ENCODE assay signal across 17 cellular contexts in genomic region chr22:19737846-19738663, GRCh38. TPM values are rescaled to one million over a fixed set of nuclear protein-coding genes. Genes with fewer than 3 reads are reported as not detected.
DNase-seq lines count a peak whose midpoint lies in the region; ATAC-seq and TF ChIP-seq lines count a peak whose summit lies in the region.
"Had no signal": no experiment of that assay in that cellular context is flagged by ENCODE, and none has a peak within 500 bp of the region (broad histone marks: within the 10 kb centered on the region; RNA-seq: fewer than 3 reads in every experiment).

No MANE protein-coding gene starts in this region.

- H3K27me3 ChIP-seq in SJCRH30 (no peaks in the 10 kb centered on the region), neural progenitor cell (no peaks in the 10 kb centered on the region)

- H3K4me1 ChIP-seq in SJCRH30 = peaks cover 39% of the 10 kb centered on the region
- H3K4me1 ChIP-seq in neural progenitor cell = peaks cover 12% of the 10 kb centered on the region
- H3K4me1 ChIP-seq: A549, HAP-1 had no signal

- no peaks in the 10 kb centered on the region for H3F3A ChIP-seq in neural progenitor cell (ENCODE audit: low read depth)

- peak overlapping the region; percentile 8 for H3K4me2 ChIP-seq in neural progenitor cell
- H3K4me2 ChIP-seq: A549 had no signal

- H3K27ac ChIP-seq in SJCRH30 (peak overlapping the region; percentile 53; the same call in 1 of the 2 replicates), neural progenitor cell (no peak overlapping the region)
- H3K27ac ChIP-seq: A549, C4-2B, GM23248, HL-60 had no signal

- H3K9me3 ChIP-seq in SJCRH30 (replicated peaks) (no peaks in the 10 kb centered on the region), neural progenitor cell (ENCODE audit: low read depth) (no peaks in the 10 kb centered on the region)
- H3K9me3 ChIP-seq: A549, Caco-2, HAP-1 had no signal

- H3K9ac ChIP-seq in neural progenitor cell = no peak overlapping the region
- H3K9ac ChIP-seq: GM23248 had no signal

- peak overlapping the region; percentile 23; the same call in 1 of the 2 replicates for H3K4me3 ChIP-seq in SJCRH30
- H3K4me3 ChIP-seq in neural progenitor cell = no peak overlapping the region
- H3K4me3 ChIP-seq: A549, GM23248, HAP-1 had no signal

- H3K27ac Mint-ChIP-seq in neural progenitor cell = no peak overlapping the region
- H3K27ac Mint-ChIP-seq: CD4-positive, alpha-beta T cell had no signal

- H3K36me3 Mint-ChIP-seq in neural progenitor cell = no peaks in the 10 kb centered on the region

- DNase-seq in left ventricle myocardium superior (no peak), Right ventricle myocardium superior (no peak), SJCRH30 (no peak), neural progenitor cell (ENCODE audit: low spot score) (peak; percentile 38), HK-2 (ENCODE audit: unreplicated experiment) (no peak)
- DNase-seq in activated CD4-positive, alpha-beta T cell treated with anti-CD3 and anti-CD28 coated beads for 1 hour = no peak
- DNase-seq: AML-193; Caco-2; CD4-positive, alpha-beta T cell; GM23248; IMR-90 had no signal

- TF ChIP-seq CTCF in neural progenitor cell (IDR thresholded peaks at IDR 0.05) = no peak

- ATAC-seq in left ventricle myocardium superior = peak; percentile 10
- ATAC-seq in Right ventricle myocardium superior (ENCODE audit: poor library complexity) = no peak
- ATAC-seq: A549 had no signal

- no peaks in the 10 kb centered on the region for H4K20me1 ChIP-seq in neural progenitor cell (ENCODE audit: low read depth)

- no peaks in the 10 kb centered on the region for H3K4me1 Mint-ChIP-seq in neural progenitor cell

- H3K79me2 ChIP-seq in neural progenitor cell (ENCODE audit: low read depth) = no peaks in the 10 kb centered on the region

- peaks cover 2% of the 10 kb centered on the region for H3K27me3 Mint-ChIP-seq in neural progenitor cell (ENCODE audit: insufficient read depth, low read depth)
- H3K27me3 Mint-ChIP-seq: CD4-positive, alpha-beta T cell had no signal

- no peak overlapping the region for H3K4me3 Mint-ChIP-seq in neural progenitor cell
- H3K4me3 Mint-ChIP-seq: CD4-positive, alpha-beta T cell had no signal

- H2AFZ ChIP-seq in neural progenitor cell (replicated peaks) = no peak overlapping the region
- H2AFZ ChIP-seq: GM23248 had no signal

- no peaks in the 10 kb centered on the region for H3K9me3 Mint-ChIP-seq in neural progenitor cell
- H3K9me3 Mint-ChIP-seq: CD4-positive, alpha-beta T cell had no signal

- no peaks in the 10 kb centered on the region for H3K36me3 ChIP-seq in SJCRH30
- no peaks in the 10 kb centered on the region for H3K36me3 ChIP-seq in neural progenitor cell
- H3K36me3 ChIP-seq: HAP-1 had no signal

- intact Hi-C loops in left ventricle myocardium superior (cut with micrococcal nuclease) = no loop called here
- intact Hi-C loops in Right ventricle myocardium superior (cut with DNase I) = no loop called here

RNA-seq across cellular contexts. Expression of gene GP1BB, which starts 14.7 kb away (rescaled TPM):
- total RNA-seq in left ventricle myocardium superior = not detected
- total RNA-seq in Right ventricle myocardium superior = not detected
- 2.5 and 4.4 TPM in 2 replicates for total RNA-seq in SJCRH30 (2014; rRNA removed; shearing (Covaris generic))
- 1.2 TPM in 1 of 2 replicates, not detected in the other for total RNA-seq in neural progenitor cell (ENCODE audit: low replicate concordance)
- total RNA-seq: HT1080 had no signal

RNA-seq across cellular contexts. Expression of gene TBX1, which starts 22.5 kb away (rescaled TPM):
- total RNA-seq in left ventricle myocardium superior = 3.6 TPM
- 3.2 TPM for total RNA-seq in Right ventricle myocardium superior
- total RNA-seq in SJCRH30 (2014; rRNA removed; shearing (Covaris generic)) = 11.8 and 11.9 TPM in 2 replicates
- total RNA-seq in neural progenitor cell (ENCODE audit: low replicate concordance) = 0.06 TPM in 1 of 2 replicates, not detected in the other
- total RNA-seq: CD4-positive, alpha-beta T cell; H4; IMR-90 had no signal

RNA-seq across cellular contexts. Expression of gene SEPTIN5, which starts 23.8 kb away (rescaled TPM):
- 152 TPM for total RNA-seq in left ventricle myocardium superior
- total RNA-seq in Right ventricle myocardium superior = 123 TPM
- total RNA-seq in SJCRH30 (2014; rRNA removed; shearing (Covaris generic)) = 11.2 and 11.9 TPM in 2 replicates
- 5.0 and 8.2 TPM in 2 replicates for total RNA-seq in neural progenitor cell (ENCODE audit: low replicate concordance)
